1 cellular context compared by ENCODE assay signal in the genomic region with DNA sequence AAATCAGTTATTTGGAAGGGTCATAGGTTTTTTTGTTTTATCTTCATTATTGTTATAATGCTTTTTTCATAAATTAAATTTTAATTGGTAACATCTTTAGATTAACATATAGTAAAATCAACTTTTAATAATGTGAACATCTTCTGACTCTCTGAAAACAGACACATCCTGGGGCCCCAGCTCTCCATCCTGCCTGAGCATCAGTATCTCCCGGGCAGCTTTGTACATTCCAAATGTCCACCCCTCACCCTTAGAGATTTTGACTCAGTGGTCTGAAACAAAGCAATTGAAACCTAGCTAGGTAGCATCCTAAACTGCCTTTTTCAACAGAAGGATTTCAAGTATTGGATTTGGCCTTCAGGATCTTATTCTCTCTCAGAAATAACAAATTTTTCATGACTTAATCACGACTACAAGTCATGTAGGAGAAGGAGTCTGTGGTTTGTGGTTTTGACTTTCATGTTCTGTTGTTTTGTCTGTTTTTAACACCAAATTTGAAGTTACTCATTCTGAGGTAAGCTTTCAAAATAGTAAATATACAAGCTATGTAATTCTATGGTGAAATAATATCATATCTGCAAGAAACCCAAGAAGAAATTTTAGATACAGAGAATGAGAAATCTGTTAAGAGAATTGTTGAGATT.
TF ChIP-seq lines count a peak whose summit lies in the region.

No MANE protein-coding gene starts in this region.

TF ChIP-seq in HepG2, 621 proteins besides CTCF, POLR2A, EP300 and RAD21 (continued from another document):
- TF ChIP-seq ATF7 (IDR thresholded peaks at IDR 0.05) (no peak), ATF7 (CRISPR knock-in tag; IDR thresholded peaks at IDR 0.05) (no peak), DR1 (CRISPR knock-in tag; IDR thresholded peaks at IDR 0.05) (no peak), PHF5A (CRISPR knock-in tag; IDR thresholded peaks at IDR 0.05; ENCODE audit: low read depth, unreplicated experiment) (no peak), FOXA3 (CRISPR knock-in tag; IDR thresholded peaks at IDR 0.05) (no peak), XBP1 (CRISPR knock-in tag; IDR thresholded peaks at IDR 0.05) (no peak), GTF3A (CRISPR knock-in tag; conservative IDR thresholded peaks at IDR 0.05) (no peak), GPN1 (CRISPR knock-in tag; IDR thresholded peaks at IDR 0.05; ENCODE audit: borderline replicate concordance) (no peak), FOSL1 (CRISPR knock-in tag; IDR thresholded peaks at IDR 0.05; ENCODE audit: borderline replicate concordance) (no peak), RORA (CRISPR knock-in tag; IDR thresholded peaks at IDR 0.05) (no peak)
- TF ChIP-seq, protein P1, sequence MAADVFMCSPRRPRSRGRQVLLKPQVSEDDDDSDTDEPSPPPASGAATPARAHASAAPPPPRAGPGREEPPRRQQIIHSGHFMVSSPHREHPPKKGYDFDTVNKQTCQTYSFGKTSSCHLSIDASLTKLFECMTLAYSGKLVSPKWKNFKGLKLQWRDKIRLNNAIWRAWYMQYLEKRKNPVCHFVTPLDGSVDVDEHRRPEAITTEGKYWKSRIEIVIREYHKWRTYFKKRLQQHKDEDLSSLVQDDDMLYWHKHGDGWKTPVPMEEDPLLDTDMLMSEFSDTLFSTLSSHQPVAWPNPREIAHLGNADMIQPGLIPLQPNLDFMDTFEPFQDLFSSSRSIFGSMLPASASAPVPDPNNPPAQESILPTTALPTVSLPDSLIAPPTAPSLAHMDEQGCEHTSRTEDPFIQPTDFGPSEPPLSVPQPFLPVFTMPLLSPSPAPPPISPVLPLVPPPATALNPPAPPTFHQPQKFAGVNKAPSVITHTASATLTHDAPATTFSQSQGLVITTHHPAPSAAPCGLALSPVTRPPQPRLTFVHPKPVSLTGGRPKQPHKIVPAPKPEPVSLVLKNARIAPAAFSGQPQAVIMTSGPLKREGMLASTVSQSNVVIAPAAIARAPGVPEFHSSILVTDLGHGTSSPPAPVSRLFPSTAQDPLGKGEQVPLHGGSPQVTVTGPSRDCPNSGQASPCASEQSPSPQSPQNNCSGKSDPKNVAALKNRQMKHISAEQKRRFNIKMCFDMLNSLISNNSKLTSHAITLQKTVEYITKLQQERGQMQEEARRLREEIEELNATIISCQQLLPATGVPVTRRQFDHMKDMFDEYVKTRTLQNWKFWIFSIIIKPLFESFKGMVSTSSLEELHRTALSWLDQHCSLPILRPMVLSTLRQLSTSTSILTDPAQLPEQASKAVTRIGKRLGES (CRISPR knock-in tag; IDR thresholded peaks at IDR 0.05; ENCODE audit: borderline replicate concordance), result no peak
